In the genomic region with DNA sequence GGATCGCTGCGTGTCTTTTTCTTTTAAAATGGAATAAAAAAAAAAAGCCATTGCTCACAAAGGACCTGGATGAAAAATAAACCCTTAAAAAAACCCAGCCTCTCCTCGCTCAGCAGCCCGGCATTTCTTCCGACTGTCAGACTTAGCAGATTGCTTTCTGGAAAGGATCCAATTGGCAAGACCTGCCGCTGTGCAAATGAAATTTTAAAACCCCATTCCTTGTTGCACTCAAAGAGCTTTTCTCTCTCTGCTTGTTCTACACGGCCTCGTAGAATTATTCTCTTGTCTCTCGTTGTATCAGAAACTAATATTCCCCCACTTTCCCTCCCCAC, we compare ENCODE assay signal across 11 cellular contexts.
DNase-seq lines count a peak whose midpoint lies in the region; TF ChIP-seq lines count a peak whose summit lies in the region.
"Had no signal": no experiment of that assay in that cellular context is flagged by ENCODE, and none has a peak within 500 bp of the region (broad histone marks: within the 10 kb centered on the region; RNA-seq: fewer than 3 reads in every experiment).

No MANE protein-coding gene starts in this region.

- no peak overlapping the region for H3K4me3 ChIP-seq in SK-N-SH (ENCODE audit: low read depth in 2 of 2, low read length in 1 of 2)
- no peak overlapping the region for H3K4me3 ChIP-seq in subcutaneous abdominal adipose tissue (ENCODE audit: low read depth in 1 of 5, low read length in 5 of 5)

- H3K9me2 ChIP-seq in SK-N-SH, result no peaks in the 10 kb centered on the region

- no peak overlapping the region for H3K4me2 ChIP-seq in SK-N-SH

- DNase-seq in NCI-H1436 (lab: John Stamatoyannopoulos, UW), result peak; percentile 35
- no peak for DNase-seq in NCI-H1436 treated with DMSO at 0.1 percent for 48 hours (lab: John Stamatoyannopoulos, UW)
- DNase-seq in SK-N-SH, result peak; percentile 45
- peak; percentile 22 for DNase-seq in inferior parietal cortex (ENCODE audit: extremely low spot score)
- DNase-seq in NOMO-1 treated with DMSO at 0.1 percent for 48 hours (lab: John Stamatoyannopoulos, UW; ENCODE audit: unreplicated experiment), result no peak
- no peak for DNase-seq in stimulated activated CD4-positive, alpha-beta T cell treated with anti-CD3 and anti-CD28 coated beads, Interleukin-2, amount 100 ng/mL, for 48 hours
- DNase-seq in NCI-H146 treated with DMSO at 0.1 percent for 48 hours (lab: John Stamatoyannopoulos, UW; ENCODE audit: unreplicated experiment), result no peak
- DNase-seq: 8988T; activated T-cell treated with anti-CD3 and anti-CD28 coated beads, Interleukin-2, amount 50 U/mL, for 24 hours; trophoblast cell had no signal

- TF ChIP-seq RAD21 in SK-N-SH (IDR thresholded peaks at IDR 0.05; ENCODE audit: low read length), result no peak

- H3K4me1 ChIP-seq in SK-N-SH (ENCODE audit: control insufficient read depth in 1 of 2, insufficient read depth in 2 of 2, low read depth in 1 of 2, low read length in 1 of 2) (peaks cover 0 to 26% of the 10 kb centered on the region in 2 experiments; a peak in 1 of 4 replicates), subcutaneous abdominal adipose tissue (ENCODE audit: control insufficient read depth in 5 of 5, insufficient read depth in 5 of 5, low read length in 5 of 5) (peaks cover 0 to 18% (median 4%) of the 10 kb centered on the region in 5 donors)

- H3K79me2 ChIP-seq in SK-N-SH (ENCODE audit: insufficient read depth), result no peaks in the 10 kb centered on the region

- no peak for TF ChIP-seq EP300 in SK-N-SH (IDR thresholded peaks at IDR 0.05; ENCODE audit: borderline replicate concordance in 1 of 2, low read depth in 1 of 2, low read length in 1 of 2)

- H2AFZ ChIP-seq in SK-N-SH (ENCODE audit: low read depth), result no peak overlapping the region

- CTCF ChIA-PET in SK-N-SH (lab: Yijun Ruan, JAX), result interaction anchor here (0.6 to 0.7 kb wide), 2 partner anchors 15 to 367 kb away, joined by 3 read pairs; no protein-coding TSS in a partner anchor

- H3F3A ChIP-seq in SK-N-SH (replicated peaks; ENCODE audit: insufficient read depth), result no peaks in the 10 kb centered on the region

- POLR2A ChIA-PET in SK-N-SH (lab: Yijun Ruan, JAX), result interaction anchor here (1.0 kb wide), 1 partner anchor 212 kb away, joined by 3 read pairs; no protein-coding TSS in a partner anchor

- no peaks in the 10 kb centered on the region for H3K9me3 ChIP-seq in SK-N-SH
- peaks cover 5 to 9% (median 7%) of the 10 kb centered on the region in 5 donors for H3K9me3 ChIP-seq in subcutaneous abdominal adipose tissue (ENCODE audit: control insufficient read depth in 5 of 5, low read length in 5 of 5)

- H3K9ac ChIP-seq in SK-N-SH (no peak overlapping the region), subcutaneous abdominal adipose tissue (ENCODE audit: low read length in 5 of 5) (no peak overlapping the region)

- no peak for TF ChIP-seq CTCF in SK-N-SH (IDR thresholded peaks at IDR 0.05)

- WGBS in SK-N-SH (ENCODE audit: low lambda C conversion rate), result 7% methylated on average over 9 of the region's 9 CpGs

- peaks cover 23% of the 10 kb centered on the region; the same call in 1 of the 2 replicates for H3K27me3 ChIP-seq in SK-N-SH (ENCODE audit: insufficient read depth)
- peaks cover 3 to 17% (median 4%) of the 10 kb centered on the region in 5 donors for H3K27me3 ChIP-seq in subcutaneous abdominal adipose tissue (ENCODE audit: control insufficient read depth in 5 of 5, insufficient read depth in 4 of 5, low read length in 5 of 5)

- no peaks in the 10 kb centered on the region for H4K20me1 ChIP-seq in SK-N-SH (ENCODE audit: insufficient read depth)

- peak overlapping the region in 1 of 2 experiments; percentile 88; a peak in 2 of 4 replicates for H3K27ac ChIP-seq in SK-N-SH (ENCODE audit: low read depth in 2 of 2, low read length in 1 of 2)
- peak overlapping the region; percentile 50 for H3K27ac ChIP-seq in subcutaneous abdominal adipose tissue (ENCODE audit: low read depth, low read length)

- H3K36me3 ChIP-seq in SK-N-SH (replicated peaks in 1 of 2; ENCODE audit: control insufficient read depth in 1 of 2, insufficient read depth in 2 of 2, low read length in 1 of 2) (no peaks in the 10 kb centered on the region), subcutaneous abdominal adipose tissue (ENCODE audit: control insufficient read depth in 5 of 5, insufficient read depth in 5 of 5, low read length in 5 of 5) (no peaks in the 10 kb centered on the region)

TF ChIP-seq in SK-N-SH, 30 proteins besides CTCF, POLR2A, EP300 and RAD21:
- TF ChIP-seq RCOR1 (IDR thresholded peaks at IDR 0.05; ENCODE audit: low read length) (no peak), GABPA (IDR thresholded peaks at IDR 0.05; ENCODE audit: low read depth) (no peak), RFX5 (IDR thresholded peaks at IDR 0.05; ENCODE audit: low read length) (no peak), MEF2A (IDR thresholded peaks at IDR 0.05; ENCODE audit: borderline replicate concordance, low read depth) (no peak), SMC3 (IDR thresholded peaks at IDR 0.05; ENCODE audit: low read depth, low read length) (no peak), POLR2AphosphoS5 (IDR thresholded peaks at IDR 0.05; ENCODE audit: low read depth, low read length) (no peak), REST (IDR thresholded peaks at IDR 0.05; ENCODE audit: low read depth, low read length) (no peak), MAX (IDR thresholded peaks at IDR 0.05; ENCODE audit: low read depth) (no peak), ZBTB33 (IDR thresholded peaks at IDR 0.05; ENCODE audit: borderline replicate concordance, low read depth) (no peak), NRF1 (IDR thresholded peaks at IDR 0.05; ENCODE audit: low read depth, low read length) (no peak), ELF1 (IDR thresholded peaks at IDR 0.05) (no peak), MXI1 (IDR thresholded peaks at IDR 0.05; ENCODE audit: low read depth, low read length) (no peak), RXRA (IDR thresholded peaks at IDR 0.05; ENCODE audit: borderline replicate concordance, low read depth) (no peak)
- TF ChIP-seq, protein P1, sequence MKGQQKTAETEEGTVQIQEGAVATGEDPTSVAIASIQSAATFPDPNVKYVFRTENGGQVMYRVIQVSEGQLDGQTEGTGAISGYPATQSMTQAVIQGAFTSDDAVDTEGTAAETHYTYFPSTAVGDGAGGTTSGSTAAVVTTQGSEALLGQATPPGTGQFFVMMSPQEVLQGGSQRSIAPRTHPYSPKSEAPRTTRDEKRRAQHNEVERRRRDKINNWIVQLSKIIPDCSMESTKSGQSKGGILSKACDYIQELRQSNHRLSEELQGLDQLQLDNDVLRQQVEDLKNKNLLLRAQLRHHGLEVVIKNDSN (IDR thresholded peaks at IDR 0.05; ENCODE audit: borderline replicate concordance, low read depth), result no peak

Comparison
In these comparisons a context has a peak if more than half of its experiments do, and no peak if none do; other contexts are left out.
1. DNase-seq: peak in NCI-H1436 (single experiment), SK-N-SH (single experiment) and inferior parietal cortex (single experiment); none in NCI-H1436 treated with DMSO at 0.1 percent for 48 hours (single experiment), NOMO-1 treated with DMSO at 0.1 percent for 48 hours (single experiment), stimulated activated CD4-positive, alpha-beta T cell treated with anti-CD3 and anti-CD28 coated beads, Interleukin-2, amount 100 ng/mL, for 48 hours (0 of 2) and NCI-H146 treated with DMSO at 0.1 percent for 48 hours (single experiment).